ENCODE assay signal across 28 cellular contexts in genomic region chr1:1086911-1087341, GRCh38. TPM values are rescaled to one million over a fixed set of nuclear protein-coding genes. Genes with fewer than 3 reads are reported as not detected.
DNase-seq lines count a peak whose midpoint lies in the region; ATAC-seq and TF ChIP-seq lines count a peak whose summit lies in the region.
"Had no signal": no experiment of that assay in that cellular context is flagged by ENCODE, and none has a peak within 500 bp of the region (broad histone marks: within the 10 kb centered on the region; RNA-seq: fewer than 3 reads in every experiment).

No MANE protein-coding gene starts in this region.

- no peak for DNase-seq in activated naive CD8-positive, alpha-beta T cell treated with anti-CD3 and anti-CD28 coated beads for 36 hours
- no peak for DNase-seq in activated naive CD8-positive, alpha-beta T cell treated with anti-CD3 and anti-CD28 coated beads, Interleukin-2, amount 50 U/mL, for 24 hours
- DNase-seq in chondrocyte (ENCODE audit: low spot score) (peak; percentile 83), neuronal stem cell (ENCODE audit: low spot score) (no peak), type B pancreatic cell (ENCODE audit: extremely low spot score, unreplicated experiment) (peak; percentile 69), NCI-H1092 (lab: John Stamatoyannopoulos, UW) (no peak), stomach (no peak), DMS53 treated with DMSO at 0.1 percent for 48 hours (lab: John Stamatoyannopoulos, UW; ENCODE audit: unreplicated experiment) (no peak)
- DNase-seq: activated CD4-positive, CD25-positive, alpha-beta regulatory T cell treated with anti-CD3 and anti-CD28 coated beads, Interleukin-2, amount 50 U/mL, for 72 hours; AML-193; effector CD8-positive, alpha-beta T cell; Karpas-422; NCI-H1436; NCI-H2081; NCI-H526 treated with DMSO at 0.1 percent for 48 hours; PC-3; stimulated activated CD4-positive, alpha-beta T cell treated with anti-CD3 and anti-CD28 coated beads, Interleukin-4, amount 100 ng/mL, for 24 hours; substantia nigra; T-helper 2 cell had no signal

- H3K4me1 ChIP-seq in neuronal stem cell (ENCODE audit: control insufficient read depth in 2 of 2, insufficient read depth in 1 of 2, low read depth in 1 of 2, low read length in 2 of 2) (no peaks in the 10 kb centered on the region), stomach (no peaks in the 10 kb centered on the region)
- H3K4me1 ChIP-seq: breast epithelium, psoas muscle had no signal

- H4K8ac ChIP-seq in neuronal stem cell (ENCODE audit: low read depth, low read length), result no peak overlapping the region

- no peak overlapping the region for H3K4me2 ChIP-seq in neuronal stem cell (ENCODE audit: insufficient read depth, low read length, poor library complexity, severe bottlenecking)
- H3K4me2 ChIP-seq: hepatocyte had no signal

- H3K4me3 Mint-ChIP-seq in activated naive CD8-positive, alpha-beta T cell treated with anti-CD3 and anti-CD28 coated beads for 36 hours, result no peak overlapping the region
- no peak overlapping the region for H3K4me3 Mint-ChIP-seq in activated naive CD8-positive, alpha-beta T cell treated with anti-CD3 and anti-CD28 coated beads, Interleukin-2, amount 50 U/mL, for 24 hours
- H3K4me3 Mint-ChIP-seq in chondrocyte (ENCODE audit: unreplicated experiment) (no peak overlapping the region), type B pancreatic cell (no peak overlapping the region)
- H3K4me3 Mint-ChIP-seq: CD8-positive, alpha-beta memory T cell had no signal

- WGBS in neuronal stem cell (ENCODE audit: extremely low coverage in 2 of 2, insufficient read length in 2 of 2, insufficient replicate concordance in 1 of 2), 2 donors, result no CpG with 5 or more reads among the region's 17 CpGs
- 92 to 97% (median 95%) methylated on average over 4 to 17 of the region's 17 CpGs for WGBS in stomach, 5 donors

- TF ChIP-seq CTCF in chondrocyte (IDR thresholded peaks at IDR 0.05) (no peak), type B pancreatic cell (conservative IDR thresholded peaks at IDR 0.05) (no peak), stomach (IDR thresholded peaks at IDR 0.05) (no peak)

- H3K36me3 Mint-ChIP-seq in activated naive CD8-positive, alpha-beta T cell treated with anti-CD3 and anti-CD28 coated beads for 36 hours, result peaks cover 5% of the 10 kb centered on the region
- H3K36me3 Mint-ChIP-seq in activated naive CD8-positive, alpha-beta T cell treated with anti-CD3 and anti-CD28 coated beads, Interleukin-2, amount 50 U/mL, for 24 hours (ENCODE audit: low read depth), result peaks cover 2% of the 10 kb centered on the region
- H3K36me3 Mint-ChIP-seq in chondrocyte (ENCODE audit: low read depth) (peaks cover 2% of the 10 kb centered on the region), type B pancreatic cell (no peaks in the 10 kb centered on the region)

- H2BK120ac ChIP-seq in neuronal stem cell (ENCODE audit: low read depth, low read length), result no peak overlapping the region

- H3K27me3 ChIP-seq in neuronal stem cell (ENCODE audit: control insufficient read depth in 3 of 3, insufficient read depth in 3 of 3, low read depth in 1 of 3, low read length in 3 of 3) (no peaks in the 10 kb centered on the region), stomach (no peaks in the 10 kb centered on the region)
- H3K27me3 ChIP-seq: breast epithelium, hepatocyte had no signal

- TF ChIP-seq POLR2A in stomach (IDR thresholded peaks at IDR 0.05), result no peak

- H3K27ac Mint-ChIP-seq in activated naive CD8-positive, alpha-beta T cell treated with anti-CD3 and anti-CD28 coated beads for 36 hours, result peak overlapping the region; percentile 31
- H3K27ac Mint-ChIP-seq in activated naive CD8-positive, alpha-beta T cell treated with anti-CD3 and anti-CD28 coated beads, Interleukin-2, amount 50 U/mL, for 24 hours, result no peak overlapping the region
- H3K27ac Mint-ChIP-seq in chondrocyte (ENCODE audit: unreplicated experiment) (no peak overlapping the region), type B pancreatic cell (no peak overlapping the region)
- H3K27ac Mint-ChIP-seq: activated T-helper 2 cell treated with anti-CD3 and anti-CD28 coated beads, Interferon-gamma antibody, Interleukin-2, Interleukin-4, amounts not matched to agents 10 μg/mL and 5 μg/mL and 100 μg/mL, durations not matched to agents 14 hours and 24 hours and 36 hours; CD8-positive, alpha-beta memory T cell had no signal

- H4K91ac ChIP-seq in neuronal stem cell (ENCODE audit: low read depth, low read length, poor library complexity), result no peak overlapping the region

- H3K9me3 ChIP-seq in neuronal stem cell (replicated peaks in 1 of 2; ENCODE audit: control insufficient read depth in 2 of 2, insufficient read depth in 1 of 2, low read depth in 1 of 2, low read length in 2 of 2), result peaks cover 0 to 2% of the 10 kb centered on the region in 2 donors
- H3K9me3 ChIP-seq in stomach, result no peaks in the 10 kb centered on the region
- H3K9me3 ChIP-seq: breast epithelium, psoas muscle had no signal

- H3K9me3 Mint-ChIP-seq in activated naive CD8-positive, alpha-beta T cell treated with anti-CD3 and anti-CD28 coated beads for 36 hours, result no peaks in the 10 kb centered on the region
- no peaks in the 10 kb centered on the region for H3K9me3 Mint-ChIP-seq in activated naive CD8-positive, alpha-beta T cell treated with anti-CD3 and anti-CD28 coated beads, Interleukin-2, amount 50 U/mL, for 24 hours
- H3K9me3 Mint-ChIP-seq in chondrocyte (ENCODE audit: low read depth) (no peaks in the 10 kb centered on the region), type B pancreatic cell (no peaks in the 10 kb centered on the region)
- H3K9me3 Mint-ChIP-seq: activated T-helper 2 cell treated with anti-CD3 and anti-CD28 coated beads, Interferon-gamma antibody, Interleukin-2, Interleukin-4, amounts not matched to agents 10 μg/mL and 5 μg/mL and 100 μg/mL, durations not matched to agents 14 hours and 24 hours and 36 hours; CD8-positive, alpha-beta memory T cell had no signal

- peaks cover 7% of the 10 kb centered on the region for H3K79me1 ChIP-seq in neuronal stem cell (ENCODE audit: low read depth, low read length)

- no peak overlapping the region for H2BK15ac ChIP-seq in neuronal stem cell (ENCODE audit: low read length)

- peaks cover 2 to 4% of the 10 kb centered on the region in 2 donors for H3K36me3 ChIP-seq in neuronal stem cell (replicated peaks in 1 of 2; ENCODE audit: control insufficient read depth in 2 of 2, insufficient read depth in 2 of 2, low read length in 2 of 2)
- H3K36me3 ChIP-seq in stomach, result peaks cover 0 to 48% (median 28%) of the 10 kb centered on the region in 4 donors
- H3K36me3 ChIP-seq: breast epithelium had no signal

- no peak overlapping the region for H3K18ac ChIP-seq in neuronal stem cell (ENCODE audit: low read length)

- no peaks in the 10 kb centered on the region for H3K27me3 Mint-ChIP-seq in activated naive CD8-positive, alpha-beta T cell treated with anti-CD3 and anti-CD28 coated beads for 36 hours
- H3K27me3 Mint-ChIP-seq in activated naive CD8-positive, alpha-beta T cell treated with anti-CD3 and anti-CD28 coated beads, Interleukin-2, amount 50 U/mL, for 24 hours, result no peaks in the 10 kb centered on the region
- H3K27me3 Mint-ChIP-seq in chondrocyte (ENCODE audit: low read depth), result no peaks in the 10 kb centered on the region
- H3K27me3 Mint-ChIP-seq in type B pancreatic cell, result no peaks in the 10 kb centered on the region
- H3K27me3 Mint-ChIP-seq: CD8-positive, alpha-beta memory T cell had no signal

- peak overlapping the region; percentile 53 for H2BK5ac ChIP-seq in neuronal stem cell (ENCODE audit: low read length)

- H2AFZ ChIP-seq in neuronal stem cell (ENCODE audit: low read length), result no peak overlapping the region
- H2AFZ ChIP-seq: hepatocyte had no signal

- no peak overlapping the region for H3K4me3 ChIP-seq in neuronal stem cell (ENCODE audit: low read length in 2 of 2)
- no peak overlapping the region for H3K4me3 ChIP-seq in stomach
- H3K4me3 ChIP-seq: breast epithelium, hepatocyte, psoas muscle had no signal

- H3K14ac ChIP-seq in neuronal stem cell (ENCODE audit: low read length), result no peak overlapping the region

- no peak for ATAC-seq in activated naive CD8-positive, alpha-beta T cell treated with anti-CD3 and anti-CD28 coated beads, Interleukin-2, amount 50 U/mL, for 24 hours
- ATAC-seq: HCT116, left colon, PC-3, psoas muscle had no signal

- H2BK12ac ChIP-seq in neuronal stem cell (ENCODE audit: low read length), result no peak overlapping the region

- no peak for TF ChIP-seq EP300 in stomach (IDR thresholded peaks at IDR 0.05)

- no peak overlapping the region for H3K9ac ChIP-seq in neuronal stem cell (ENCODE audit: low read depth, low read length, poor library complexity)

- intact Hi-C loops in stomach (cut with DNase I; ENCODE audit: low total_unique reads), result no loop called here

- H2AK5ac ChIP-seq in neuronal stem cell (ENCODE audit: low read depth, low read length), result peak overlapping the region; percentile 37

- no peak overlapping the region for H3K27ac ChIP-seq in neuronal stem cell (replicated peaks; ENCODE audit: low read length)
- H3K27ac ChIP-seq in stomach, result no peak overlapping the region
- H3K27ac ChIP-seq: breast epithelium, hepatocyte, psoas muscle had no signal

- H3K23ac ChIP-seq in neuronal stem cell (ENCODE audit: low read depth, low read length, poor library complexity), result no peak overlapping the region

- no peaks in the 10 kb centered on the region for H3K4me1 Mint-ChIP-seq in activated naive CD8-positive, alpha-beta T cell treated with anti-CD3 and anti-CD28 coated beads for 36 hours
- no peaks in the 10 kb centered on the region for H3K4me1 Mint-ChIP-seq in activated naive CD8-positive, alpha-beta T cell treated with anti-CD3 and anti-CD28 coated beads, Interleukin-2, amount 50 U/mL, for 24 hours
- H3K4me1 Mint-ChIP-seq in chondrocyte (ENCODE audit: low read depth), result no peaks in the 10 kb centered on the region
- H3K4me1 Mint-ChIP-seq in type B pancreatic cell (ENCODE audit: unreplicated experiment), result no peaks in the 10 kb centered on the region
- H3K4me1 Mint-ChIP-seq: CD8-positive, alpha-beta memory T cell had no signal

- H3K4ac ChIP-seq in neuronal stem cell (ENCODE audit: low read length), result no peak overlapping the region

RNA-seq across cellular contexts. Expression of gene RNF223, which starts 12.8 kb away (rescaled TPM):
- total RNA-seq in activated naive CD8-positive, alpha-beta T cell treated with anti-CD3 and anti-CD28 coated beads for 36 hours, result not detected
- total RNA-seq in chondrocyte (not detected in 3 replicates), type B pancreatic cell (ENCODE audit: low replicate concordance) (1.2 and 2.5 TPM in 2 replicates), stomach (1 to 10 TPM in 2 of 5 donors, not detected in 3; 1.4 to 5.9 TPM)
- 0.03 TPM for polyA plus RNA-seq in neuronal stem cell (2013, experiment 1 of 2)
- 0.01 TPM for polyA plus RNA-seq in neuronal stem cell (2013, experiment 2 of 2)
- 1 to 10 TPM; 3.2 to 8.1 (median 3.4) TPM for polyA plus RNA-seq in stomach
- total RNA-seq: A673; activated T-helper 2 cell treated with anti-CD3 and anti-CD28 coated beads, Interferon-gamma antibody, Interleukin-2, Interleukin-4, amounts not matched to agents 10 μg/mL and 5 μg/mL and 100 μg/mL, durations not matched to agents 14 hours and 24 hours and 36 hours; CD8-positive, alpha-beta memory T cell; mesenteric fat pad; psoas muscle had no signal
- polyA plus RNA-seq: CD8-positive, alpha-beta memory T cell; psoas muscle had no signal

RNA-seq across cellular contexts. Expression of gene C1orf159, which starts 29.0 kb away (rescaled TPM):
- 10 to 100 TPM; 18.9 to 19.0 TPM for total RNA-seq in activated naive CD8-positive, alpha-beta T cell treated with anti-CD3 and anti-CD28 coated beads for 36 hours
- total RNA-seq in chondrocyte, result 9.2 to 15.1 TPM (median 9.2 TPM) in 3 replicates
- 12.3 TPM for polyA plus RNA-seq in neuronal stem cell (2013, experiment 1 of 2)
- polyA plus RNA-seq in neuronal stem cell (2013, experiment 2 of 2), result 11.7 TPM
- 20.0 and 21.2 TPM in 2 replicates for total RNA-seq in type B pancreatic cell (ENCODE audit: low replicate concordance)
- total RNA-seq in stomach, result 10 to 100 TPM; 15.8 to 67.0 (median 33.8) TPM
- polyA plus RNA-seq in stomach, result 10 to 100 TPM; 10.2 to 17.1 (median 12.8) TPM

Comparison
In these comparisons a context has a peak if more than half of its experiments do, and no peak if none do; other contexts are left out.
1. DNase-seq: peak in chondrocyte (single experiment) and type B pancreatic cell (single experiment); none in activated naive CD8-positive, alpha-beta T cell treated with anti-CD3 and anti-CD28 coated beads for 36 hours (single experiment), activated naive CD8-positive, alpha-beta T cell treated with anti-CD3 and anti-CD28 coated beads, Interleukin-2, amount 50 U/mL, for 24 hours (single experiment), neuronal stem cell (single experiment), NCI-H1092 (single experiment), stomach (single experiment) and DMS53 treated with DMSO at 0.1 percent for 48 hours (single experiment).